33 cellular contexts compared by ENCODE assay signal in genomic region chr11:95930948-95931347, GRCh38.
"Had no signal": no experiment of that assay in that cellular context is flagged by ENCODE, and none has a peak within 500 bp of the region (broad histone marks: within the 10 kb centered on the region; RNA-seq: fewer than 3 reads in every experiment).

No MANE protein-coding gene starts in this region.

- H3K27me3 ChIP-seq: adrenal gland, ascending aorta, body of pancreas, brain microvascular endothelial cell, breast epithelium, cardiac muscle cell had no signal

- ATAC-seq: activated naive CD4-positive, alpha-beta T cell treated with anti-CD3 and anti-CD28 coated beads, Interleukin-2, amount 50 U/mL, for 72 hours; activated naive CD8-positive, alpha-beta T cell treated with anti-CD3 and anti-CD28 coated beads, Interleukin-2, amount 50 U/mL, for 24 hours; activated T-cell treated with anti-CD3 and anti-CD28 coated beads, Interleukin-2, amount 50 U/mL, for 4 hours; activated T-cell treated with anti-CD3 and anti-CD28 coated beads, Interleukin-2, amount 50 U/mL, for 72 hours; activated T-helper 17 cell treated with anti-CD3 and anti-CD28 coated beads, Interleukin-2, amount 50 U/mL, for 72 hours; body of pancreas had no signal

- H3K4me3 ChIP-seq: adrenal gland, ascending aorta, body of pancreas, breast epithelium, cardiac muscle cell had no signal

- H3K36me3 ChIP-seq: adrenal gland, ascending aorta, brain microvascular endothelial cell, breast epithelium, cardiac muscle cell had no signal

- DNase-seq: activated effector memory CD4-positive, alpha-beta T cell treated with anti-CD3 and anti-CD28 coated beads, Interleukin-2, amount 50 U/mL, for 16 hours; activated effector memory CD4-positive, alpha-beta T cell treated with Interleukin-2 at 50 U/mL for 16 hours; activated gamma-delta T cell; activated gamma-delta T cell treated with Interleukin-2 at 50 U/mL for 16 hours; activated naive CD4-positive, alpha-beta T cell; activated naive CD4-positive, alpha-beta T cell treated with anti-CD3 and anti-CD28 coated beads for 36 hours; activated naive CD4-positive, alpha-beta T cell treated with anti-CD3 and anti-CD28 coated beads, Interleukin-2, amount 10 ng/mL, durations not matched to agents 7 days and 5 days; activated naive CD4-positive, alpha-beta T cell treated with anti-CD3 and anti-CD28 coated beads, Interleukin-2, amount 50 U/mL, for 16 hours; activated naive CD4-positive, alpha-beta T cell treated with Interleukin-2 at 50 U/mL for 16 hours; activated naive CD8-positive, alpha-beta T cell treated with anti-CD3 and anti-CD28 coated beads for 36 hours; activated naive CD8-positive, alpha-beta T cell treated with anti-CD3 and anti-CD28 coated beads, Interleukin-2, amount 10 ng/mL, durations not matched to agents 7 days and 5 days; activated naive CD8-positive, alpha-beta T cell treated with anti-CD3 and anti-CD28 coated beads, Interleukin-2, amount 50 U/mL, for 24 hours; activated T-cell treated with anti-CD3 and anti-CD28 coated beads, Interleukin-2, amount 50 U/mL, for 24 hours; activated T-cell treated with anti-CD3 and anti-CD28 coated beads, Interleukin-2, amount 50 U/mL, for 4 hours; activated T-cell treated with anti-CD3 and anti-CD28 coated beads, Interleukin-2, amount 50 U/mL, for 48 hours; activated T-cell treated with anti-CD3 and anti-CD28 coated beads, Interleukin-2, amount 50 U/mL, for 72 hours; adrenal gland; amniotic stem cell; amygdala; anterior cingulate cortex; aorta; body of pancreas; brain microvascular endothelial cell; caudate nucleus; central memory CD4-positive, alpha-beta T cell; cerebellar nuclear complex had no signal

- H3K4me1 ChIP-seq: adrenal gland, ascending aorta, body of pancreas, breast epithelium had no signal

- FAIRE-seq: astrocyte, bronchial epithelial cell had no signal

- H3K9me3 ChIP-seq: adrenal gland, body of pancreas had no signal

- H3K27ac ChIP-seq: adrenal gland, ascending aorta, body of pancreas, brain microvascular endothelial cell, breast epithelium, cardiac muscle cell had no signal
